ENCODE assay signal across 8 cellular contexts in the genomic region with DNA sequence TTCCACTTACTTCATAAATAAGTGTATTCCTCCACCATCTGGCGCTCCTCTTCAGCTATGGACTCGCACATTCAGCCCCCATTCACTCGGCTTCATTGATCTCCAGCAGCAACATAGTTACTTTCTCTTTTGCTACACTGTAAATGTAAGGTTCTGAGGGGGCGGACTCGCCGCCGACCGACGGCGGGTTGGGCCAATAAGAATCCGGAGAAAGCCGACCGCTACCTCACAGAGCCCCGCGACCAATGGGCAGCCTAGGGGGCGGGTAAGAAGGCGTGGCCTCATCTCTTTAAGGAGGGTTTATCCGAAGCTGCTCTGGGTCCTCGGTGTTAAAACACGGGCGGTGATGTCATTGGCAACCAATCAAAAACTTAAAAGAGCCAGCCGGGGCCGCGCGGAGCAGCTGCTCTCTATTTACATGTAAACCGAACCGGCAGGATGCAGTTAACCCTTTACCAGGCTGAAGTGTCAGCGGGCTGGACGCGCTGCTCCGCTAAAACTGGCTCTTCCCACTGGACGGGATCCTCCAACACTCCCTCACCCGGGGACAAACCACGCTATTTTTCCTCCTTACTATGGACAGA. TPM values are rescaled to one million over a fixed set of nuclear protein-coding genes. Genes with fewer than 3 reads are reported as not detected.
A peak's percentile ranks its signal among the peaks of the same experiment; 100 is the strongest.
DNase-seq lines count a peak whose midpoint lies in the region; ATAC-seq, FAIRE-seq and TF ChIP-seq lines count a peak whose summit lies in the region.

TSS of gene DUSP10 (minus strand) at position 119 of the 584 bp plus-strand sequence. CDS start 2,345 bp downstream, outside the sequence.

- DNase-seq in NCI-H1417 treated with DMSO at 0.1 percent for 48 hours (lab: John Stamatoyannopoulos, UW) (peak; percentile 96), SW 1271 (lab: John Stamatoyannopoulos, UW) (peak; percentile 90 to 96), cardiac muscle cell (ENCODE audit: low read depth in 1 of 2, low spot score in 1 of 2) (peak; percentile 100), pancreas (peak; percentile 91 to 100 (median 98)), tibial artery (peak; percentile 99 to 100)
- DNase-seq in activated naive CD8-positive, alpha-beta T cell treated with anti-CD3 and anti-CD28 coated beads, Interleukin-2, amount 50 U/mL, for 24 hours: peak; percentile 97

- ATAC-seq in HG02763 (IDR thresholded peaks at IDR 0.05; ENCODE audit: unreplicated experiment): peak; percentile 89
- ATAC-seq in activated naive CD8-positive, alpha-beta T cell treated with anti-CD3 and anti-CD28 coated beads, Interleukin-2, amount 50 U/mL, for 24 hours: peak; percentile 91
- peak; percentile 83 to 93 (median 86) for ATAC-seq in pancreas

- no peak within 1 kb of the TSS for H3K4me3 Mint-ChIP-seq in activated naive CD8-positive, alpha-beta T cell treated with anti-CD3 and anti-CD28 coated beads, Interleukin-2, amount 50 U/mL, for 24 hours

- H3K9me3 Mint-ChIP-seq in activated naive CD8-positive, alpha-beta T cell treated with anti-CD3 and anti-CD28 coated beads, Interleukin-2, amount 50 U/mL, for 24 hours: no peaks in the 10 kb centered on the region

- H3K27me3 Mint-ChIP-seq in activated naive CD8-positive, alpha-beta T cell treated with anti-CD3 and anti-CD28 coated beads, Interleukin-2, amount 50 U/mL, for 24 hours: no peaks in the 10 kb centered on the region

- peaks cover 15% of the 10 kb centered on the region for H3K4me1 Mint-ChIP-seq in activated naive CD8-positive, alpha-beta T cell treated with anti-CD3 and anti-CD28 coated beads, Interleukin-2, amount 50 U/mL, for 24 hours

- TF ChIP-seq CTCF in GM12875 (IDR thresholded peaks at IDR 0.05; ENCODE audit: borderline replicate concordance, insufficient read depth, low read depth, low read length) (no peak), cardiac muscle cell (IDR thresholded peaks at IDR 0.05; ENCODE audit: low read depth, low read length) (peak; percentile 3), pancreas (IDR thresholded peaks at IDR 0.05) (no peak), tibial artery (IDR thresholded peaks at IDR 0.05) (no peak)

- H3K27me3 ChIP-seq in cardiac muscle cell (no peaks in the 10 kb centered on the region), pancreas (no peaks in the 10 kb centered on the region), tibial artery (no peaks in the 10 kb centered on the region)

- peak within 1 kb of the TSS; percentile 88 for H3K4me3 ChIP-seq in GM12875 (ENCODE audit: low read depth, low read length)
- H3K4me3 ChIP-seq in cardiac muscle cell: peak within 1 kb of the TSS; percentile 72
- peak within 1 kb of the TSS; percentile 54 to 66 (median 66) for H3K4me3 ChIP-seq in pancreas
- H3K4me3 ChIP-seq in tibial artery: peak within 1 kb of the TSS; percentile 80 to 83

- no peak within 1 kb of the TSS for H3K27ac Mint-ChIP-seq in activated naive CD8-positive, alpha-beta T cell treated with anti-CD3 and anti-CD28 coated beads, Interleukin-2, amount 50 U/mL, for 24 hours

- H3K27ac ChIP-seq in cardiac muscle cell (peak within 1 kb of the TSS; percentile 85), pancreas (peak within 1 kb of the TSS; percentile 99), tibial artery (peak within 1 kb of the TSS; percentile 93 to 94)

- H3K9me3 ChIP-seq in cardiac muscle cell (ENCODE audit: low read depth) (no peaks in the 10 kb centered on the region), pancreas (no peaks in the 10 kb centered on the region), tibial artery (no peaks in the 10 kb centered on the region)

- WGBS in pancreas, 2 donors: 0 to 1% methylated on average over 34 of the region's 34 CpGs

- peaks cover 26% of the 10 kb centered on the region for H3K36me3 Mint-ChIP-seq in activated naive CD8-positive, alpha-beta T cell treated with anti-CD3 and anti-CD28 coated beads, Interleukin-2, amount 50 U/mL, for 24 hours (ENCODE audit: low read depth)

- peak; percentile 95 for FAIRE-seq in pancreas (lab: Jason Lieb, UNC)

- H3K36me3 ChIP-seq in cardiac muscle cell (no peaks in the 10 kb centered on the region), pancreas (peaks cover 0 to 5% (median 0%) of the 10 kb centered on the region in 3 donors), tibial artery (peaks cover 0 to 5% (median 0%) of the 10 kb centered on the region in 3 donors)

- intact Hi-C loops in pancreas (cut with DNase I) (no loop called here), tibial artery (cut with DNase I; ENCODE audit: low total_unique reads) (loop anchor here (10.0 kb wide), 1 partner anchor 713 kb away; no protein-coding TSS in a partner anchor)

- peaks cover 17% of the 10 kb centered on the region for H3K4me1 ChIP-seq in cardiac muscle cell (ENCODE audit: low read depth)
- peaks cover 0 to 13% (median 0%) of the 10 kb centered on the region in 3 donors for H3K4me1 ChIP-seq in pancreas
- peaks cover 0 to 24% (median 10%) of the 10 kb centered on the region in 4 donors for H3K4me1 ChIP-seq in tibial artery

RNA-seq across cellular contexts. Expression of gene DUSP10, which starts in this region (rescaled TPM):
- total RNA-seq in cardiac muscle cell (13.8 and 28.8 TPM in 2 replicates), pancreas (10 to 100 TPM in 4 of 6 donors, 1 to 10 TPM in 2; 6.3 to 14.5 (median 10.6) TPM)
- polyA plus RNA-seq in cardiac muscle cell (14.2 and 25.4 TPM in 2 replicates), pancreas (1 to 10 TPM; 4.7 to 8.4 TPM)

Comparison
In these comparisons a context has a peak if more than half of its experiments do, and no peak if none do; other contexts are left out.
1. Peak in every context shown above with its lines: DNase-seq, ATAC-seq, H3K4me3 ChIP-seq and H3K27ac ChIP-seq.